Comparison of ENCODE assay signal across 8 cellular contexts in the genomic region with DNA sequence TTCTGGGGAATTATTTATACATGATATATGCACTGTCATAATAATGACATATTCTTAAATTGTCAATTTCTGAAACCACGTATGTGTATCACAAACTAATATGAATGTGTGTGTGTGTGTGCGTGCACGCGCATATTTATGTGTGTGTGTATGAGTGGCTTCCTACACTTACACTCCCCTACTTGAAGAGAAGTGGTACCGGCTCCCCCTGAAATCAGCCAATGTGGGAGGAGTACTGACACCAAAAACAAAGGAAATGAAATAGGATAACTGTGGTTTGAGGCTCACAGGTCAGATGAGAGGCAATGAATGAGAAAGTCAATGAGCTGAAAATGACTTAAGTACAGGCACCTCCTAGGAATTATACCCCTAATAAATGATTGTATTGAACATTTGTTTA. TPM values are rescaled to one million over a fixed set of nuclear protein-coding genes. Genes with fewer than 3 reads are reported as not detected.
DNase-seq lines count a peak whose midpoint lies in the region; FAIRE-seq and TF ChIP-seq lines count a peak whose summit lies in the region.
"Not testable (repeated sequence)": the region's sequence is repeated elsewhere in the genome, so short reads cannot be mapped to it uniquely, and the experiment has no call there.

No MANE protein-coding gene starts in this region.

- FAIRE-seq in GM18507 (lab: Jason Lieb, UNC): peak; percentile 9

- intact Hi-C loops in Calu3 (cut with micrococcal nuclease; ENCODE audit: unreplicated experiment): not testable (repeated sequence)

- H3K36me3 Mint-ChIP-seq in Calu3 (ENCODE audit: insufficient read depth, unreplicated experiment): not testable (repeated sequence)

- not testable (repeated sequence) for H3K4me3 Mint-ChIP-seq in Calu3 (ENCODE audit: low read depth, unreplicated experiment)

- H3K4me1 Mint-ChIP-seq in Calu3 (ENCODE audit: low read depth, unreplicated experiment): not testable (repeated sequence)

- BruUV-seq in Calu3 (replicated peaks; lab: Mats Ljungman, UMichigan): not testable (repeated sequence)

- CTCF ChIA-PET in Calu3 (lab: Charles Lee): not testable (repeated sequence)

- DNase-seq in A172 (ENCODE audit: low spot score) (peak; percentile 11), Calu3 (peak; percentile 5), M059J (ENCODE audit: low read depth) (peak; percentile 37), NCI-H226 (peak; percentile 65), RPMI7951 (ENCODE audit: low read depth) (peak; percentile 27), glomerular visceral epithelial cell (ENCODE audit: extremely low spot score) (peak; percentile 21)
- not testable (repeated sequence) for DNase-seq in GM18507 (ENCODE audit: extremely low spot score, insufficient read length, low read depth)
- peak; percentile 2 for DNase-seq in activated CD4-positive, alpha-beta T cell treated with anti-CD3 and anti-CD28 coated beads for 48 hours

- not testable (repeated sequence) for H3K27me3 Mint-ChIP-seq in Calu3 (ENCODE audit: unreplicated experiment)

- not testable (repeated sequence) for H3K27ac Mint-ChIP-seq in Calu3 (ENCODE audit: unreplicated experiment)

- not testable (repeated sequence) for TF ChIP-seq CTCF in Calu3 (IDR thresholded peaks at IDR 0.05; ENCODE audit: unreplicated experiment)

- H3K9me3 Mint-ChIP-seq in Calu3 (ENCODE audit: low read depth, unreplicated experiment): not testable (repeated sequence)

RNA-seq across cellular contexts. Expression of a gene that starts 42.8 kb away (rescaled TPM):
- total RNA-seq in A172 (2014; rRNA removed; shearing (Covaris generic)): 58.5 and 62.2 TPM in 2 replicates
- 72.6 and 79.6 TPM in 2 replicates for total RNA-seq in Calu3 (2022)
- 62.8 and 107 TPM in 2 replicates for total RNA-seq in M059J (2014; rRNA removed; shearing (Covaris generic))
- 66.0 and 69.0 TPM in 2 replicates for total RNA-seq in RPMI7951 (2014; rRNA removed; shearing (Covaris generic))
